In genomic region chr17:45720386-45720785, GRCh38 we compare ENCODE assay signal across 25 cellular contexts.
"Had no signal": no experiment of that assay in that cellular context is flagged by ENCODE, and none has a peak within 500 bp of the region (broad histone marks: within the 10 kb centered on the region; RNA-seq: fewer than 3 reads in every experiment).

No MANE protein-coding gene starts in this region.

- H3K4me3 ChIP-seq: heart right ventricle, hepatocyte, left lung, lower lobe of right lung, neural progenitor cell, pancreas, prostate gland, skin epidermis, suprapubic skin, tibial nerve, upper lobe of left lung, vagina had no signal

- H3K9me3 Mint-ChIP-seq: natural killer cell had no signal

- H3K27ac ChIP-seq: heart right ventricle, hepatocyte, left lung, lower lobe of right lung, neural progenitor cell, pancreas, prostate gland, suprapubic skin, tibial nerve, upper lobe of left lung, vagina had no signal

- ATAC-seq: lower lobe of right lung, natural killer cell, right cardiac atrium, sciatic nerve had no signal

- H3K4me1 Mint-ChIP-seq: mesothelial cell of epicardium, naive B cell, natural killer cell, nephron progenitor cell, neural progenitor cell had no signal

- H3K36me3 Mint-ChIP-seq: mesothelial cell of epicardium, natural killer cell, neural progenitor cell had no signal

- H3K27ac Mint-ChIP-seq: mesothelial cell of epicardium; naive B cell; natural killer cell; nephron progenitor cell; neural progenitor cell; stimulated activated naive CD8-positive, alpha-beta T cell treated with anti-CD3 and anti-CD28 coated beads, Interleukin-15, Interleukin-2, amounts not matched to agents 100 ng/mL and 50 ng/mL, for 24 hours had no signal

- DNase-seq: heart right ventricle; left cardiac atrium; left lung; lower lobe of right lung; naive B cell; natural killer cell; nephron progenitor cell; retina; right cardiac atrium; stimulated activated CD4-positive, alpha-beta T cell treated with anti-CD3 and anti-CD28 coated beads, Interleukin-12 subunit alpha, Interleukin-12 subunit beta, amount 100 ng/mL, for 4 hours; stimulated activated CD4-positive, alpha-beta T cell treated with anti-CD3 and anti-CD28 coated beads, Interleukin-2, amount 100 ng/mL, for 24 hours; stimulated activated CD4-positive, alpha-beta T cell treated with anti-CD3 and anti-CD28 coated beads, Interleukin-4, amount 100 ng/mL, for 1 hour; stimulated activated naive CD4-positive, alpha-beta T cell had no signal

- H3K27me3 ChIP-seq: upper lobe of left lung, vagina had no signal

- H3K4me3 Mint-ChIP-seq: mesothelial cell of epicardium; naive B cell; natural killer cell; nephron progenitor cell; neural progenitor cell; stimulated activated naive CD8-positive, alpha-beta T cell treated with anti-CD3 and anti-CD28 coated beads, Interleukin-15, Interleukin-2, amounts not matched to agents 100 ng/mL and 50 ng/mL, for 24 hours had no signal
